In the genomic region with DNA sequence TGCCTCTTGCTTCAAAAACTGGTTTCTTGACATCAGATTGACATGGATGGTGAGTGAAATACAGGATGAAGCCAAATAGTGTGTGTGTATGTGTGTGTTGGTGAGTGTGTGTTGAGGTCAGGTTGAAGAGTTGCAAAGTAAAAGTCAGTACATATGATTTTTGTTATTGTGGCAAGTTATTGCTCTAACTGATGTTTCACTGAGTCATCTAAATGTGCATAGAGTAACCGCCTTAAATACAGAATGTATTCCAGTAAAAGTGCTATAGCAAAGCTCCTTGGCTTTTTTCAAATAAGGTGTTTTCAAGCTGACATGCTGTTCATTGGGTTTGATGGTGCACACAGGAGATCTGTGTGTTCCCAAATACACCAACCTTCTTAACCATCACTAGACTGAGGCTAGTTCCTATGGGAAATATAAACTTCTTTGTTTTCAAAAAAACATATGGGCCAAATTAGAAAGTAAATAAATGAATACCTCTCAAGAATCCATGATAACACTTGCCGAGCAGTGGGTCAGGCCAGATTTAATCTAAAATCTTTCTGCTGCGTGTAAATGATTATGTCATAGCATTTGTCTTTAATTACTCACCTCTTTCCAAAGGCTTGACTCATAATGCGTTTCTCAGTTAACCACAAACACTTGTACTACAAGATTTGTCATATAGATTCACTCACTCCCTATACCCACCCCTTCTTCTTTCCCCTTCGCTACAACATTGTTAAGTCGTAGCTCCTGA, we compare ENCODE assay signal across 1 cellular context.
TF ChIP-seq lines count a peak whose summit lies in the region.

No MANE protein-coding gene starts in this region.

TF ChIP-seq in HEK293, 187 proteins besides CTCF, POLR2A, EP300 and RAD21 (continued from another document and continues in another):
- TF ChIP-seq, protein P1, sequence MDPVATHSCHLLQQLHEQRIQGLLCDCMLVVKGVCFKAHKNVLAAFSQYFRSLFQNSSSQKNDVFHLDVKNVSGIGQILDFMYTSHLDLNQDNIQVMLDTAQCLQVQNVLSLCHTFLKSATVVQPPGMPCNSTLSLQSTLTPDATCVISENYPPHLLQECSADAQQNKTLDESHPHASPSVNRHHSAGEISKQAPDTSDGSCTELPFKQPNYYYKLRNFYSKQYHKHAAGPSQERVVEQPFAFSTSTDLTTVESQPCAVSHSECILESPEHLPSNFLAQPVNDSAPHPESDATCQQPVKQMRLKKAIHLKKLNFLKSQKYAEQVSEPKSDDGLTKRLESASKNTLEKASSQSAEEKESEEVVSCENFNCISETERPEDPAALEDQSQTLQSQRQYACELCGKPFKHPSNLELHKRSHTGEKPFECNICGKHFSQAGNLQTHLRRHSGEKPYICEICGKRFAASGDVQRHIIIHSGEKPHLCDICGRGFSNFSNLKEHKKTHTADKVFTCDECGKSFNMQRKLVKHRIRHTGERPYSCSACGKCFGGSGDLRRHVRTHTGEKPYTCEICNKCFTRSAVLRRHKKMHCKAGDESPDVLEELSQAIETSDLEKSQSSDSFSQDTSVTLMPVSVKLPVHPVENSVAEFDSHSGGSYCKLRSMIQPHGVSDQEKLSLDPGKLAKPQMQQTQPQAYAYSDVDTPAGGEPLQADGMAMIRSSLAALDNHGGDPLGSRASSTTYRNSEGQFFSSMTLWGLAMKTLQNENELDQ (tag by site-specific recombination; IDR thresholded peaks at IDR 0.05; ENCODE audit: low read depth), result no peak
- TF ChIP-seq, protein P2, sequence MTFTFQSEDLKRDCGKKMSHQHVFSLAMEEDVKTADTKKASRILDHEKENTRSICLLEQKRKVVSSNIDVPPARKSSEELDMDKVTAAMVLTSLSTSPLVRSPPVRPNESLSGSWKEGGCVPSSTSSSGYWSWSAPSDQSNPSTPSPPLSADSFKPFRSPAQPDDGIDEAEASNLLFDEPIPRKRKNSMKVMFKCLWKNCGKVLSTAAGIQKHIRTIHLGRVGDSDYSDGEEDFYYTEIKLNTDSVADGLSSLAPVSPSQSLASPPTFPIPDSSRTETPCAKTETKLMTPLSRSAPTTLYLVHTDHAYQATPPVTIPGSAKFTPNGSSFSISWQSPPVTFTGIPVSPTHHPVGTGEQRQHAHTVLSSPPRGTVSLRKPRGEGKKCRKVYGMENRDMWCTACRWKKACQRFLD (tag by site-specific recombination; IDR thresholded peaks at IDR 0.05), result no peak
- no peak for TF ChIP-seq ZNF423 (tag by site-specific recombination; IDR thresholded peaks at IDR 0.05)
- no peak for TF ChIP-seq ZNF600 (tag by site-specific recombination; IDR thresholded peaks at IDR 0.05)
- no peak for TF ChIP-seq ZNF747 (tag by site-specific recombination; IDR thresholded peaks at IDR 0.05)
- no peak for TF ChIP-seq ZNF148 (tag by site-specific recombination; IDR thresholded peaks at IDR 0.05; ENCODE audit: borderline replicate concordance)
- TF ChIP-seq, protein P3, sequence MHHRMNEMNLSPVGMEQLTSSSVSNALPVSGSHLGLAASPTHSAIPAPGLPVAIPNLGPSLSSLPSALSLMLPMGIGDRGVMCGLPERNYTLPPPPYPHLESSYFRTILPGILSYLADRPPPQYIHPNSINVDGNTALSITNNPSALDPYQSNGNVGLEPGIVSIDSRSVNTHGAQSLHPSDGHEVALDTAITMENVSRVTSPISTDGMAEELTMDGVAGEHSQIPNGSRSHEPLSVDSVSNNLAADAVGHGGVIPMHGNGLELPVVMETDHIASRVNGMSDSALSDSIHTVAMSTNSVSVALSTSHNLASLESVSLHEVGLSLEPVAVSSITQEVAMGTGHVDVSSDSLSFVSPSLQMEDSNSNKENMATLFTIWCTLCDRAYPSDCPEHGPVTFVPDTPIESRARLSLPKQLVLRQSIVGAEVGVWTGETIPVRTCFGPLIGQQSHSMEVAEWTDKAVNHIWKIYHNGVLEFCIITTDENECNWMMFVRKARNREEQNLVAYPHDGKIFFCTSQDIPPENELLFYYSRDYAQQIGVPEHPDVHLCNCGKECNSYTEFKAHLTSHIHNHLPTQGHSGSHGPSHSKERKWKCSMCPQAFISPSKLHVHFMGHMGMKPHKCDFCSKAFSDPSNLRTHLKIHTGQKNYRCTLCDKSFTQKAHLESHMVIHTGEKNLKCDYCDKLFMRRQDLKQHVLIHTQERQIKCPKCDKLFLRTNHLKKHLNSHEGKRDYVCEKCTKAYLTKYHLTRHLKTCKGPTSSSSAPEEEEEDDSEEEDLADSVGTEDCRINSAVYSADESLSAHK (tag by site-specific recombination; IDR thresholded peaks at IDR 0.05), result no peak
- no peak for TF ChIP-seq ZNF433 (tag by site-specific recombination; IDR thresholded peaks at IDR 0.05; ENCODE audit: low read depth)
- no peak for TF ChIP-seq ZNF560 (tag by site-specific recombination; IDR thresholded peaks at IDR 0.05; ENCODE audit: borderline replicate concordance)
- TF ChIP-seq ZNF157 (tag by site-specific recombination; IDR thresholded peaks at IDR 0.05), result no peak
- no peak for TF ChIP-seq ZNF138 (tag by site-specific recombination; IDR thresholded peaks at IDR 0.05; ENCODE audit: borderline replicate concordance)
- no peak for TF ChIP-seq ZNF19 (tag by site-specific recombination; IDR thresholded peaks at IDR 0.05; ENCODE audit: low read depth)
- no peak for TF ChIP-seq ZNF350 (tag by site-specific recombination; IDR thresholded peaks at IDR 0.05)
- TF ChIP-seq, protein P4, sequence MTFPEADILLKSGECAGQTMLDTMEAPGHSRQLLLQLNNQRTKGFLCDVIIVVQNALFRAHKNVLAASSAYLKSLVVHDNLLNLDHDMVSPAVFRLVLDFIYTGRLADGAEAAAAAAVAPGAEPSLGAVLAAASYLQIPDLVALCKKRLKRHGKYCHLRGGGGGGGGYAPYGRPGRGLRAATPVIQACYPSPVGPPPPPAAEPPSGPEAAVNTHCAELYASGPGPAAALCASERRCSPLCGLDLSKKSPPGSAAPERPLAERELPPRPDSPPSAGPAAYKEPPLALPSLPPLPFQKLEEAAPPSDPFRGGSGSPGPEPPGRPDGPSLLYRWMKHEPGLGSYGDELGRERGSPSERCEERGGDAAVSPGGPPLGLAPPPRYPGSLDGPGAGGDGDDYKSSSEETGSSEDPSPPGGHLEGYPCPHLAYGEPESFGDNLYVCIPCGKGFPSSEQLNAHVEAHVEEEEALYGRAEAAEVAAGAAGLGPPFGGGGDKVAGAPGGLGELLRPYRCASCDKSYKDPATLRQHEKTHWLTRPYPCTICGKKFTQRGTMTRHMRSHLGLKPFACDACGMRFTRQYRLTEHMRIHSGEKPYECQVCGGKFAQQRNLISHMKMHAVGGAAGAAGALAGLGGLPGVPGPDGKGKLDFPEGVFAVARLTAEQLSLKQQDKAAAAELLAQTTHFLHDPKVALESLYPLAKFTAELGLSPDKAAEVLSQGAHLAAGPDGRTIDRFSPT (tag by site-specific recombination; IDR thresholded peaks at IDR 0.05), result peak; percentile 95
- TF ChIP-seq PRDM2 (tag by site-specific recombination; IDR thresholded peaks at IDR 0.05; ENCODE audit: borderline replicate concordance), result no peak
- TF ChIP-seq ZNF596 (tag by site-specific recombination; IDR thresholded peaks at IDR 0.05), result no peak
- TF ChIP-seq ZNF214 (tag by site-specific recombination; IDR thresholded peaks at IDR 0.05; ENCODE audit: borderline replicate concordance), result no peak
- no peak for TF ChIP-seq ZNF777 (tag by site-specific recombination; IDR thresholded peaks at IDR 0.05; ENCODE audit: borderline replicate concordance)
- TF ChIP-seq PRDM6 (tag by site-specific recombination; IDR thresholded peaks at IDR 0.05), result peak; percentile 82
- TF ChIP-seq TRIM28 (IDR thresholded peaks at IDR 0.05; ENCODE audit: borderline replicate concordance, low read length), result no peak
- TF ChIP-seq ZNF701 (tag by site-specific recombination; IDR thresholded peaks at IDR 0.05), result no peak
- no peak for TF ChIP-seq ZIC2 (tag by site-specific recombination; IDR thresholded peaks at IDR 0.05)
- TF ChIP-seq HOXD13 (CRISPR knock-in tag; IDR thresholded peaks at IDR 0.05; ENCODE audit: borderline replicate concordance), result no peak
- no peak for TF ChIP-seq ZNF670 (tag by site-specific recombination; IDR thresholded peaks at IDR 0.05; ENCODE audit: low read depth)
- peak; percentile 94 for TF ChIP-seq ZNF660 (tag by site-specific recombination; IDR thresholded peaks at IDR 0.05)
- TF ChIP-seq ZNF223 (tag by site-specific recombination; IDR thresholded peaks at IDR 0.05), result no peak
- TF ChIP-seq KLF7 (tag by site-specific recombination; IDR thresholded peaks at IDR 0.05; ENCODE audit: borderline replicate concordance), result no peak
- TF ChIP-seq REPIN1 (tag by site-specific recombination; IDR thresholded peaks at IDR 0.05; ENCODE audit: low read depth), result no peak
- no peak for TF ChIP-seq ZNF169 (tag by site-specific recombination; IDR thresholded peaks at IDR 0.05)
- TF ChIP-seq ZNF362 (tag by site-specific recombination; IDR thresholded peaks at IDR 0.05), result peak; percentile 64; the same call in 1 of the 2 replicates
- peak; percentile 83 for TF ChIP-seq ZBTB21 (tag by site-specific recombination; IDR thresholded peaks at IDR 0.05)
- peak; percentile 90 for TF ChIP-seq GFI1B (tag by site-specific recombination; IDR thresholded peaks at IDR 0.05)
